Comparison of ENCODE assay signal across 17 cellular contexts in the genomic region with DNA sequence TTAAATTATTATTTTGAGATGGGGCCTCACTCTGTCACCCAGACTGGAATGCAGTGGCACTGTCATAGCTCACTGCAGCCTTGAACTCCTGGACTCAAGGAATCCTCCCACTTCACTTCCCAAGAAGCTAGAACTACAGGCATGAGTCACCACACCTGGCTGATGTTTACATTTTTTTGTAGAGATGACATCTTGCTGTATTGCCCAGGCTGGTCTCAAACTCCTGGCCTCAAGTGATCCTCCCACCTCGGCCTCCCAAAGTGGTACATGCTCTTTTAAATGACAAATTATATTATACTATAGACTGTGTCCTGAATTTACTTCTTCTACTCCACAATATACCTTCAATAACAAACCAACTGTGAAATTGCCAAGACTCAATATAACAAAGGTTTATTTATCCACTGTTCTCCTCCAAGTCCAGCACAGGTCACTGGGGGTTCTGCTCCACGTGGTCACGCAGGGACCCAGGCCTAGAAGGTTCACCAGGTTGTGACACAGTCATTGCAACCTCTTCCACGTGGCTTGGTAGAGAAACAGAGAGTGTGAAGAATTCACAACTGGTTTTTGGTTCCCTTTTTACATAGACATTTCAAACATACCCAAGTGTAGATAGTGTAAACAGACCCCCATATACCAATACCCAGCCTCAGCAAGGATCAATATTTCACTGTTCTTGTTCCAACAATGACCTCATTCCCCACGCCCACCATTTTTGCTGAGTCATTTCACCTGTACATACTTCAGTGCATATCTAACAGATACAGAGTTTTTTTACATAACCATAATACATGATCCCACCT. TPM values are rescaled to one million over a fixed set of nuclear protein-coding genes. Genes with fewer than 3 reads are reported as not detected.
DNase-seq lines count a peak whose midpoint lies in the region; ATAC-seq, FAIRE-seq and TF ChIP-seq lines count a peak whose summit lies in the region.
"Not testable (repeated sequence)": the region's sequence is repeated elsewhere in the genome, so short reads cannot be mapped to it uniquely, and the experiment has no call there.
"Had no signal": no experiment of that assay in that cellular context is flagged by ENCODE, and none has a peak within 500 bp of the region (broad histone marks: within the 10 kb centered on the region; RNA-seq: fewer than 3 reads in every experiment).

No MANE protein-coding gene starts in this region.

- 8% methylated on average over 5 of the region's 5 CpGs for WGBS in HepG2 (ENCODE audit: low lambda C conversion rate)
- WGBS in sigmoid colon, 2 donors = 39 to 56% methylated on average over 5 of the region's 5 CpGs

- not testable (repeated sequence) for BruUV-seq in Calu3 (replicated peaks; lab: Mats Ljungman, UMichigan); MCF 10A (replicated peaks; lab: Mats Ljungman, UMichigan); HepG2 (replicated peaks; lab: Mats Ljungman, UMichigan)

- peak overlapping the region; percentile 90 for H3K27ac Mint-ChIP-seq in Calu3 (ENCODE audit: unreplicated experiment)
- not testable (repeated sequence) for H3K27ac Mint-ChIP-seq in activated CD4-positive, alpha-beta T cell treated with anti-CD3 and anti-CD28 coated beads for 36 hours; MCF 10A (ENCODE audit: low read depth, unreplicated experiment)

- not testable (repeated sequence) for H3K36me3 Mint-ChIP-seq in Calu3 (ENCODE audit: insufficient read depth, unreplicated experiment); activated CD4-positive, alpha-beta T cell treated with anti-CD3 and anti-CD28 coated beads for 36 hours (ENCODE audit: low read depth); MCF 10A (ENCODE audit: insufficient read depth, unreplicated experiment)

- CTCF ChIA-PET in Calu3 (lab: Charles Lee); activated CD4-positive, alpha-beta T cell treated with anti-CD3 and anti-CD28 coated beads for 36 hours (lab: Charles Lee): not testable (repeated sequence)
- CTCF ChIA-PET in MCF 10A (lab: Yijun Ruan, JAX) (interaction anchor here (0.7 to 0.8 kb wide), 2 partner anchors 133 to 199 kb away, joined by 3 to 4 read pairs; no protein-coding TSS in a partner anchor), HepG2 (lab: Yijun Ruan, JAX; ENCODE audit: low intra/inter-chr PET ratio, low total read pairs) (interaction anchor here (3.1 kb wide), 1 partner anchor 113 kb away, joined by 18 read pairs; no protein-coding TSS in a partner anchor)

- FAIRE-seq in HepG2 (lab: Jason Lieb, UNC) = peak; percentile 81
- FAIRE-seq in urothelium cell line (lab: Jason Lieb, UNC) = peak; percentile 46

- H3K4me2 ChIP-seq in HepG2 (ENCODE audit: low read depth, low read length) = 0 out of 2 replicates have a peak overlapping the region, but pooled peaks have one; percentile 3

- H4K20me1 ChIP-seq in HepG2 (ENCODE audit: insufficient read depth, low read length) = not testable (repeated sequence)

- TF ChIP-seq POLR2A in HepG2 (IDR thresholded peaks at IDR 0.05; ENCODE audit: insufficient read depth in 1 of 2, low read depth in 2 of 2, low read length in 2 of 2); sigmoid colon (IDR thresholded peaks at IDR 0.05): not testable (repeated sequence)

- H3K9me3 ChIP-seq in HepG2 (ENCODE audit: low read length); sigmoid colon: not testable (repeated sequence)

- in situ Hi-C loops in HepG2 (cut with HindIII; ENCODE audit: extremely low pct_ligation_motif_present, low pct_unique_long_range_greater_than_20kb) = loop anchor here (5.0 kb wide), 2 partner anchors 114 to 199 kb away; no protein-coding TSS in a partner anchor

- not testable (repeated sequence) for H2AFZ ChIP-seq in HepG2 (ENCODE audit: low read length)

- H3K27me3 Mint-ChIP-seq in Calu3 (ENCODE audit: unreplicated experiment); MCF 10A (ENCODE audit: insufficient read depth, unreplicated experiment): not testable (repeated sequence)
- H3K27me3 Mint-ChIP-seq in activated CD4-positive, alpha-beta T cell treated with anti-CD3 and anti-CD28 coated beads for 36 hours = peaks cover 35% of the 10 kb centered on the region

- not testable (repeated sequence) for H3K79me2 ChIP-seq in HepG2 (ENCODE audit: insufficient read depth, low read length)

- DNase-seq in Calu3 (peak; percentile 73), NCI-H146 (lab: John Stamatoyannopoulos, UW) (peak; percentile 51), OCI-M1 (lab: John Stamatoyannopoulos, UW) (peak; percentile 79), MCF 10A (ENCODE audit: unreplicated experiment) (peak; percentile 14), HepG2 (ENCODE audit: low spot score) (peak; percentile 77), sigmoid colon (peak; percentile 14)
- DNase-seq in activated CD4-positive, alpha-beta T cell treated with anti-CD3 and anti-CD28 coated beads for 36 hours = peak; percentile 66
- not testable (repeated sequence) for DNase-seq in urothelium cell line (ENCODE audit: low spot score)

- intact Hi-C loops in Calu3 (cut with micrococcal nuclease; ENCODE audit: unreplicated experiment) (loop anchor here (5.0 kb wide), 1 partner anchor 504 kb away; no protein-coding TSS in a partner anchor), MCF 10A (cut with micrococcal nuclease) (loop anchor here (5.0 to 10.0 kb wide), 3 partner anchors 114 to 227 kb away; no protein-coding TSS in a partner anchor), HepG2 (cut with micrococcal nuclease; ENCODE audit: unreplicated experiment) (loop anchor here (2.0 to 5.0 kb wide), 2 partner anchors 21 to 154 kb away; no protein-coding TSS in a partner anchor)
- intact Hi-C loops in activated CD4-positive, alpha-beta T cell treated with anti-CD3 and anti-CD28 coated beads for 36 hours (cut with DNase I, micrococcal nuclease) = loop anchor here (2.0 to 10.0 kb wide), 3 partner anchors 154 to 509 kb away; no protein-coding TSS in a partner anchor
- intact Hi-C loops in sigmoid colon (cut with DNase I) = not testable (repeated sequence)

- H3K27me3 ChIP-seq in HepG2 (ENCODE audit: control insufficient read depth in 1 of 2, insufficient read depth in 2 of 2, low read length in 2 of 2); sigmoid colon: not testable (repeated sequence)

- not testable (repeated sequence) for H3K9ac ChIP-seq in HepG2 (ENCODE audit: insufficient read depth, low read depth, low read length)

- H3K36me3 ChIP-seq in HepG2 (replicated peaks in 1 of 2; ENCODE audit: control insufficient read depth in 1 of 2, insufficient read depth in 2 of 2, low read length in 2 of 2); sigmoid colon: not testable (repeated sequence)

- peaks cover 56% of the 10 kb centered on the region for H3K4me1 ChIP-seq in HepG2 (ENCODE audit: insufficient read depth, low read length)
- H3K4me1 ChIP-seq in sigmoid colon = not testable (repeated sequence)

- H3K4me3 Mint-ChIP-seq in Calu3 (ENCODE audit: low read depth, unreplicated experiment) = peak overlapping the region; percentile 9
- not testable (repeated sequence) for H3K4me3 Mint-ChIP-seq in activated CD4-positive, alpha-beta T cell treated with anti-CD3 and anti-CD28 coated beads for 36 hours; MCF 10A (ENCODE audit: unreplicated experiment)

- TF ChIP-seq EP300 in HepG2 (IDR thresholded peaks at IDR 0.05; ENCODE audit: low read depth in 2 of 2, low read length in 2 of 2) = peak in 1 of 2 experiments; percentile 66; a peak in 2 of 4 replicates
- peak; percentile 49; the same call in 1 of the 2 replicates for TF ChIP-seq EP300 in HepG2 (CRISPR knock-in tag; IDR thresholded peaks at IDR 0.05; ENCODE audit: borderline replicate concordance)
- TF ChIP-seq EP300 in sigmoid colon (IDR thresholded peaks at IDR 0.05) = not testable (repeated sequence)

- not testable (repeated sequence) for TF ChIP-seq CTCF in Calu3 (IDR thresholded peaks at IDR 0.05; ENCODE audit: unreplicated experiment); MCF 10A (IDR thresholded peaks at IDR 0.05; ENCODE audit: unreplicated experiment); HepG2 (CRISPR knock-in tag; IDR thresholded peaks at IDR 0.05); sigmoid colon (IDR thresholded peaks at IDR 0.05)

- H3K4me1 Mint-ChIP-seq in Calu3 (ENCODE audit: low read depth, unreplicated experiment) = peaks cover 30% of the 10 kb centered on the region
- peaks cover 22% of the 10 kb centered on the region for H3K4me1 Mint-ChIP-seq in activated CD4-positive, alpha-beta T cell treated with anti-CD3 and anti-CD28 coated beads for 36 hours
- H3K4me1 Mint-ChIP-seq in MCF 10A (ENCODE audit: insufficient read depth, unreplicated experiment) = not testable (repeated sequence)

- peak; percentile 31 for ATAC-seq in activated CD4-positive, alpha-beta T cell treated with anti-CD3 and anti-CD28 coated beads for 36 hours
- ATAC-seq in HepG2 = peak; percentile 42

- not testable (repeated sequence) for H3K4me3 ChIP-seq in HepG2 (replicated peaks in 1 of 3; ENCODE audit: insufficient read depth in 1 of 3, low read depth in 2 of 3, low read length in 3 of 3); sigmoid colon

- POLR2A ChIA-PET in activated CD4-positive, alpha-beta T cell treated with anti-CD3 and anti-CD28 coated beads for 36 hours (lab: Charles Lee); MCF 10A (lab: Yijun Ruan, JAX): not testable (repeated sequence)
- POLR2A ChIA-PET in HepG2 (lab: Yijun Ruan, JAX) = interaction anchor here (0.7 to 1.0 kb wide), 2 partner anchors 11 to 21 kb away, joined by 4 read pairs; no protein-coding TSS in a partner anchor

- TF ChIP-seq RAD21 in HepG2 (CRISPR knock-in tag; IDR thresholded peaks at IDR 0.05) = not testable (repeated sequence)

- not testable (repeated sequence) for H3K9me3 Mint-ChIP-seq in Calu3 (ENCODE audit: low read depth, unreplicated experiment); activated CD4-positive, alpha-beta T cell treated with anti-CD3 and anti-CD28 coated beads for 36 hours (ENCODE audit: low read depth)
- H3K9me3 Mint-ChIP-seq in MCF 10A (ENCODE audit: unreplicated experiment) = peaks cover 11% of the 10 kb centered on the region

- peak overlapping the region; percentile 54 for H3K27ac ChIP-seq in HepG2 (ENCODE audit: extremely low read length, insufficient read depth, low read length)
- not testable (repeated sequence) for H3K27ac ChIP-seq in sigmoid colon

RNA-seq across cellular contexts. Expression of a gene that starts 13.0 kb away (rescaled TPM):
- 34.1 and 36.7 TPM in 2 replicates for total RNA-seq in Calu3 (2022)
- total RNA-seq in activated CD4-positive, alpha-beta T cell treated with anti-CD3 and anti-CD28 coated beads for 36 hours = 10 to 100 TPM; 16.8 to 17.8 TPM
- total RNA-seq in MCF 10A (2022) = 31.5 and 34.2 TPM in 2 replicates
- total RNA-seq in HepG2 (2016; rRNA removed; fragmentation: Illumina TruSeq; extraction: Trizol) = 11.3 and 15.0 TPM in 2 replicates
- total RNA-seq in HepG2 (2016; cell fraction: cytosol; rRNA removed; fragmentation: Illumina TruSeq; extraction: Trizol; ENCODE audit: low read depth) = 9.2 and 10.5 TPM in 2 replicates
- total RNA-seq in HepG2 (2016; cell fraction: insoluble cytoplasmic fraction; rRNA removed; fragmentation: Illumina TruSeq; extraction: Trizol) = 9.0 and 17.0 TPM in 2 replicates
- total RNA-seq in HepG2 (2016; cell fraction: membrane; rRNA removed; fragmentation: Illumina TruSeq; extraction: Trizol) = 11.5 and 13.4 TPM in 2 replicates
- 17.6 and 20.5 TPM in 2 replicates for total RNA-seq in HepG2 (2016; cell fraction: nucleus; rRNA removed; fragmentation: Illumina TruSeq; extraction: Trizol)
- 11.8 and 13.8 TPM in 2 replicates for polyA plus RNA-seq in HepG2 (2011; rRNA removed)
- polyA plus RNA-seq in HepG2 (2011; cell fraction: cytosol; rRNA removed) = 9.3 TPM in 2 replicates
- polyA plus RNA-seq in HepG2 (2011; cell fraction: nucleus; rRNA removed) = 32.0 and 35.0 TPM in 2 replicates
- 10.6 and 11.8 TPM in 2 replicates for polyA plus RNA-seq in HepG2 (2012)
- 5.3 and 6.8 TPM in 2 replicates for polyA plus RNA-seq in HepG2 (2016; cell fraction: cytosol; fragmentation: Illumina TruSeq; extraction: Trizol; ENCODE audit: low read depth)
- polyA plus RNA-seq in HepG2 (2016; cell fraction: insoluble cytoplasmic fraction; fragmentation: Illumina TruSeq; extraction: Trizol; ENCODE audit: low read depth) = 13.9 and 14.6 TPM in 2 replicates
- polyA plus RNA-seq in HepG2 (2016; cell fraction: membrane; fragmentation: Illumina TruSeq; extraction: Trizol; ENCODE audit: low read depth) = 9.0 and 9.4 TPM in 2 replicates
- 40.5 and 43.2 TPM in 2 replicates for polyA plus RNA-seq in HepG2 (2016; cell fraction: nucleus; fragmentation: Illumina TruSeq; extraction: Trizol; ENCODE audit: insufficient read depth, low read depth)
- 17.9 and 33.2 TPM in 2 replicates for polyA minus RNA-seq in HepG2 (2011; rRNA and poly(A)+ RNA removed; ENCODE audit: low replicate concordance)
- 4.6 TPM in 2 replicates for polyA minus RNA-seq in HepG2 (2011; cell fraction: cytosol; rRNA and poly(A)+ RNA removed)
- 22.3 and 29.4 TPM in 2 replicates for polyA minus RNA-seq in HepG2 (2011; cell fraction: nucleus; rRNA and poly(A)+ RNA removed)
- total RNA-seq in sigmoid colon = 10 to 100 TPM; 19.3 to 42.9 (median 21.0) TPM
- polyA plus RNA-seq in sigmoid colon = 10 to 100 TPM; 12.0 to 25.7 (median 16.2) TPM

RNA-seq across cellular contexts. Expression of a gene that starts 15.7 kb away (rescaled TPM):
- total RNA-seq in Calu3 (2022) (0.73 and 1.4 TPM in 2 replicates), MCF 10A (2022) (not detected in 2 replicates), HepG2 (2016; rRNA removed; fragmentation: Illumina TruSeq; extraction: Trizol) (not detected in 2 replicates), sigmoid colon (not detected)
- under 1 TPM in 1 of 2 experiments, not detected in 1; 0.09 TPM for total RNA-seq in activated CD4-positive, alpha-beta T cell treated with anti-CD3 and anti-CD28 coated beads for 36 hours
- total RNA-seq in HepG2 (2016; cell fraction: cytosol; rRNA removed; fragmentation: Illumina TruSeq; extraction: Trizol; ENCODE audit: low read depth) = not detected in 2 replicates
- 0.04 TPM in 1 of 2 replicates, not detected in the other for total RNA-seq in HepG2 (2016; cell fraction: insoluble cytoplasmic fraction; rRNA removed; fragmentation: Illumina TruSeq; extraction: Trizol)
- not detected in 2 replicates for total RNA-seq in HepG2 (2016; cell fraction: membrane; rRNA removed; fragmentation: Illumina TruSeq; extraction: Trizol)
- not detected in 2 replicates for total RNA-seq in HepG2 (2016; cell fraction: nucleus; rRNA removed; fragmentation: Illumina TruSeq; extraction: Trizol)
- polyA plus RNA-seq in HepG2 (2011; rRNA removed) (0.07 and 0.16 TPM in 2 replicates), sigmoid colon (not detected)
- polyA plus RNA-seq in HepG2 (2011; cell fraction: cytosol; rRNA removed) = 0.03 and 0.06 TPM in 2 replicates
- 0.62 and 0.74 TPM in 2 replicates for polyA plus RNA-seq in HepG2 (2011; cell fraction: nucleus; rRNA removed)
- 0.08 and 0.11 TPM in 2 replicates for polyA plus RNA-seq in HepG2 (2012)
- polyA plus RNA-seq in HepG2 (2016; cell fraction: cytosol; fragmentation: Illumina TruSeq; extraction: Trizol; ENCODE audit: low read depth) = not detected in 2 replicates
- not detected in 2 replicates for polyA plus RNA-seq in HepG2 (2016; cell fraction: insoluble cytoplasmic fraction; fragmentation: Illumina TruSeq; extraction: Trizol; ENCODE audit: low read depth)
- not detected in 2 replicates for polyA plus RNA-seq in HepG2 (2016; cell fraction: membrane; fragmentation: Illumina TruSeq; extraction: Trizol; ENCODE audit: low read depth)
- polyA plus RNA-seq in HepG2 (2016; cell fraction: nucleus; fragmentation: Illumina TruSeq; extraction: Trizol; ENCODE audit: insufficient read depth, low read depth) = 0.36 and 0.37 TPM in 2 replicates
- polyA minus RNA-seq in HepG2 (2011; rRNA and poly(A)+ RNA removed; ENCODE audit: low replicate concordance) = 0.21 TPM in 1 of 2 replicates, not detected in the other
- not detected in 2 replicates for polyA minus RNA-seq in HepG2 (2011; cell fraction: cytosol; rRNA and poly(A)+ RNA removed)
- polyA minus RNA-seq in HepG2 (2011; cell fraction: nucleus; rRNA and poly(A)+ RNA removed) = not detected in 2 replicates
- total RNA-seq: activated CD4-positive, alpha-beta T cell treated with anti-CD3 and anti-CD28 coated beads, Interleukin-2, amount 10 ng/mL, durations not matched to agents 7 days and 5 days; astrocyte; CD4-positive, CD25-positive, alpha-beta regulatory T cell; epithelial cell of proximal tubule; glomerular endothelial cell; myocyte; SJCRH30; subcutaneous adipose tissue had no signal
- polyA plus RNA-seq: CD4-positive, CD25-positive, alpha-beta regulatory T cell; immature natural killer cell had no signal

RNA-seq across cellular contexts. Expression of a gene that starts 47.2 kb away (rescaled TPM):
- 392 and 433 TPM in 2 replicates for total RNA-seq in Calu3 (2022)
- under 1 TPM; 0.50 to 0.77 TPM for total RNA-seq in activated CD4-positive, alpha-beta T cell treated with anti-CD3 and anti-CD28 coated beads for 36 hours
- 96.6 and 106 TPM in 2 replicates for total RNA-seq in MCF 10A (2022)
- 107 and 117 TPM in 2 replicates for total RNA-seq in HepG2 (2016; rRNA removed; fragmentation: Illumina TruSeq; extraction: Trizol)
- total RNA-seq in HepG2 (2016; cell fraction: cytosol; rRNA removed; fragmentation: Illumina TruSeq; extraction: Trizol; ENCODE audit: low read depth) = 18.0 and 19.0 TPM in 2 replicates
- 91.6 and 108 TPM in 2 replicates for total RNA-seq in HepG2 (2016; cell fraction: insoluble cytoplasmic fraction; rRNA removed; fragmentation: Illumina TruSeq; extraction: Trizol)
- total RNA-seq in HepG2 (2016; cell fraction: membrane; rRNA removed; fragmentation: Illumina TruSeq; extraction: Trizol) = 58.9 and 60.9 TPM in 2 replicates
- 68.6 and 72.9 TPM in 2 replicates for total RNA-seq in HepG2 (2016; cell fraction: nucleus; rRNA removed; fragmentation: Illumina TruSeq; extraction: Trizol)
- polyA plus RNA-seq in HepG2 (2011; rRNA removed) = 126 and 136 TPM in 2 replicates
- polyA plus RNA-seq in HepG2 (2011; cell fraction: cytosol; rRNA removed) = 73.2 and 112 TPM in 2 replicates
- polyA plus RNA-seq in HepG2 (2011; cell fraction: nucleus; rRNA removed) = 161 and 292 TPM in 2 replicates
- polyA plus RNA-seq in HepG2 (2012) = 60.9 and 65.2 TPM in 2 replicates
- polyA plus RNA-seq in HepG2 (2016; cell fraction: cytosol; fragmentation: Illumina TruSeq; extraction: Trizol; ENCODE audit: low read depth) = 10.4 and 11.6 TPM in 2 replicates
- 75.4 and 106 TPM in 2 replicates for polyA plus RNA-seq in HepG2 (2016; cell fraction: insoluble cytoplasmic fraction; fragmentation: Illumina TruSeq; extraction: Trizol; ENCODE audit: low read depth)
- 24.6 and 25.9 TPM in 2 replicates for polyA plus RNA-seq in HepG2 (2016; cell fraction: membrane; fragmentation: Illumina TruSeq; extraction: Trizol; ENCODE audit: low read depth)
- 90.1 and 100 TPM in 2 replicates for polyA plus RNA-seq in HepG2 (2016; cell fraction: nucleus; fragmentation: Illumina TruSeq; extraction: Trizol; ENCODE audit: insufficient read depth, low read depth)
- 30.5 and 379 TPM in 2 replicates for polyA minus RNA-seq in HepG2 (2011; rRNA and poly(A)+ RNA removed; ENCODE audit: low replicate concordance)
- 191 and 225 TPM in 2 replicates for polyA minus RNA-seq in HepG2 (2011; cell fraction: cytosol; rRNA and poly(A)+ RNA removed)
- polyA minus RNA-seq in HepG2 (2011; cell fraction: nucleus; rRNA and poly(A)+ RNA removed) = 120 and 156 TPM in 2 replicates
- 10 to 100 TPM in 3 of 4 donors, 1 to 10 TPM in 1; 7.7 to 56.8 (median 31.1) TPM for total RNA-seq in sigmoid colon
- polyA plus RNA-seq in sigmoid colon = 10 to 100 TPM; 12.0 to 18.8 (median 14.8) TPM

Comparison
In these comparisons a context has a peak if more than half of its experiments do, and no peak if none do; other contexts are left out.
1. RNA of a gene that starts 47.2 kb away (total RNA-seq): 392 to 433 TPM in Calu3, 18.0 to 117 TPM in HepG2, 96.6 to 106 TPM in MCF 10A and 7.7 to 56.8 TPM in sigmoid colon; 0.50 to 0.77 TPM in activated CD4-positive, alpha-beta T cell treated with anti-CD3 and anti-CD28 coated beads for 36 hours; every median in the first group is over 4 times any median in the second.